ENCODE assay signal across 12 cellular contexts in genomic region chr1:63868220-63868897, GRCh38.
DNase-seq lines count a peak whose midpoint lies in the region; ATAC-seq, FAIRE-seq and TF ChIP-seq lines count a peak whose summit lies in the region.
"Had no signal": no experiment of that assay in that cellular context is flagged by ENCODE, and none has a peak within 500 bp of the region (broad histone marks: within the 10 kb centered on the region; RNA-seq: fewer than 3 reads in every experiment).

No MANE protein-coding gene starts in this region.

- H3K9me3 ChIP-seq in PC-9 (ENCODE audit: insufficient read depth, low read depth) (peaks cover 22% of the 10 kb centered on the region; the same call in 1 of the 2 replicates), small intestine (ENCODE audit: control insufficient read depth, low read depth) (no peaks in the 10 kb centered on the region)
- H3K9me3 ChIP-seq: thoracic aorta had no signal

- BruUV-seq in PC-9 (replicated peaks; lab: Mats Ljungman, UMichigan) = no TSS peak

- H3K36me3 ChIP-seq in PC-9 (ENCODE audit: low read depth) (0 out of 2 replicates have a peak, but pooled peaks cover 3% of the 10 kb centered on the region), small intestine (ENCODE audit: control insufficient read depth in 2 of 2, insufficient read depth in 2 of 2, low read length in 2 of 2) (no peaks in the 10 kb centered on the region)
- H3K36me3 ChIP-seq: thoracic aorta had no signal

- H3K4me3 Mint-ChIP-seq in activated naive CD4-positive, alpha-beta T cell treated with anti-CD3 and anti-CD28 coated beads for 36 hours = no peak overlapping the region
- H3K4me3 Mint-ChIP-seq in activated CD8-positive, alpha-beta T cell treated with anti-CD3 and anti-CD28 coated beads, Interleukin-2, amount 10 ng/mL, durations not matched to agents 7 days and 5 days = no peak overlapping the region
- H3K4me3 Mint-ChIP-seq: activated T-cell treated with anti-CD3 and anti-CD28 coated beads, Interleukin-2, amount 50 U/mL, for 4 hours had no signal

- H3K27me3 ChIP-seq in PC-9 (ENCODE audit: insufficient read depth, low read depth) = no peaks in the 10 kb centered on the region
- no peaks in the 10 kb centered on the region for H3K27me3 ChIP-seq in small intestine (ENCODE audit: control insufficient read depth in 2 of 2, insufficient read depth in 2 of 2, low read length in 2 of 2)

- TF ChIP-seq CTCF in PC-9 (conservative IDR thresholded peaks at IDR 0.05) = no peak
- TF ChIP-seq CTCF in fibroblast of pulmonary artery (IDR thresholded peaks at IDR 0.05; ENCODE audit: low read length, missing control alignments) = peak; percentile 8

- no peaks in the 10 kb centered on the region for H4K20me1 ChIP-seq in PC-9 (ENCODE audit: insufficient read depth)

- H3K4me3 ChIP-seq in PC-9 = peak overlapping the region; percentile 30; the same call in 1 of the 2 replicates
- H3K4me3 ChIP-seq in fibroblast of pulmonary artery (replicated peaks; ENCODE audit: low read depth, low read length) = no peak overlapping the region
- H3K4me3 ChIP-seq in small intestine (ENCODE audit: low read depth in 1 of 2, low read length in 2 of 2) = no peak overlapping the region
- H3K4me3 ChIP-seq: thoracic aorta had no signal

- no peak overlapping the region for H3K27ac Mint-ChIP-seq in activated naive CD4-positive, alpha-beta T cell treated with anti-CD3 and anti-CD28 coated beads for 36 hours
- no peak overlapping the region for H3K27ac Mint-ChIP-seq in activated CD8-positive, alpha-beta T cell treated with anti-CD3 and anti-CD28 coated beads, Interleukin-2, amount 10 ng/mL, durations not matched to agents 7 days and 5 days

- DNase-seq in activated naive CD4-positive, alpha-beta T cell treated with anti-CD3 and anti-CD28 coated beads for 36 hours = peak; percentile 13
- DNase-seq in activated naive CD4-positive, alpha-beta T cell (lab: John Stamatoyannopoulos, UW) = no peak
- DNase-seq in PC-9 = peak; percentile 64 to 98
- no peak for DNase-seq in fibroblast of pulmonary artery (ENCODE audit: low read depth)
- peak; percentile 51 for DNase-seq in small intestine
- no peak for DNase-seq in putamen (ENCODE audit: low spot score)
- no peak for DNase-seq in activated CD8-positive, alpha-beta T cell treated with anti-CD3 and anti-CD28 coated beads, Interleukin-2, amount 10 ng/mL, durations not matched to agents 7 days and 5 days
- DNase-seq in stimulated activated naive CD4-positive, alpha-beta T cell (lab: John Stamatoyannopoulos, UW) = no peak
- DNase-seq: activated T-cell treated with anti-CD3 and anti-CD28 coated beads, Interleukin-2, amount 50 U/mL, for 4 hours; cortex of kidney; NCI-H446 had no signal

- peaks cover 72% of the 10 kb centered on the region for H3K4me1 ChIP-seq in PC-9 (replicated peaks; ENCODE audit: insufficient read depth)
- no peaks in the 10 kb centered on the region for H3K4me1 ChIP-seq in small intestine (ENCODE audit: control insufficient read depth in 2 of 2, insufficient read depth in 1 of 2, low read depth in 1 of 2, low read length in 1 of 2)

- POLR2A ChIA-PET in PC-9 (lab: Charles Lee; ENCODE audit: unreplicated experiment) = interaction anchor here (0.5 to 0.6 kb wide), 3 partner anchors 10 to 63 kb away, joined by 3 to 4 read pairs (median 3); no protein-coding TSS in a partner anchor
- POLR2A ChIA-PET in activated CD8-positive, alpha-beta T cell treated with anti-CD3 and anti-CD28 coated beads, Interleukin-2, amount 10 ng/mL, durations not matched to agents 7 days and 5 days (lab: Charles Lee) = no interaction called here

- intact Hi-C loops in activated naive CD4-positive, alpha-beta T cell treated with anti-CD3 and anti-CD28 coated beads for 36 hours (cut with micrococcal nuclease) = no loop called here
- intact Hi-C loops in PC-9 (cut with micrococcal nuclease; ENCODE audit: unreplicated experiment) = loop anchor here (2.0 kb wide), 1 partner anchor 52 kb away; no protein-coding TSS in a partner anchor

- no peak for FAIRE-seq in small intestine (lab: Jason Lieb, UNC)

- peaks cover 2% of the 10 kb centered on the region for H3K27me3 Mint-ChIP-seq in activated naive CD4-positive, alpha-beta T cell treated with anti-CD3 and anti-CD28 coated beads for 36 hours (ENCODE audit: low read depth)
- peaks cover 3% of the 10 kb centered on the region for H3K27me3 Mint-ChIP-seq in activated CD8-positive, alpha-beta T cell treated with anti-CD3 and anti-CD28 coated beads, Interleukin-2, amount 10 ng/mL, durations not matched to agents 7 days and 5 days (ENCODE audit: low read depth)

- no peak overlapping the region for H2AFZ ChIP-seq in PC-9

- 35 to 63% (median 55%) methylated on average over 7 of the region's 7 CpGs for WGBS in small intestine, 3 donors

- peaks cover 82% of the 10 kb centered on the region for H3K79me2 ChIP-seq in PC-9 (ENCODE audit: low read depth)

- no peaks in the 10 kb centered on the region for H3K4me1 Mint-ChIP-seq in activated naive CD4-positive, alpha-beta T cell treated with anti-CD3 and anti-CD28 coated beads for 36 hours (ENCODE audit: low read depth)
- no peaks in the 10 kb centered on the region for H3K4me1 Mint-ChIP-seq in activated CD8-positive, alpha-beta T cell treated with anti-CD3 and anti-CD28 coated beads, Interleukin-2, amount 10 ng/mL, durations not matched to agents 7 days and 5 days (ENCODE audit: low read depth)

- CTCF ChIA-PET in activated naive CD4-positive, alpha-beta T cell treated with anti-CD3 and anti-CD28 coated beads for 36 hours (lab: Charles Lee) = no interaction called here
- CTCF ChIA-PET in PC-9 (lab: Charles Lee) = interaction anchor here (1.0 kb wide), 1 partner anchor 52 kb away, joined by 6 read pairs; no protein-coding TSS in a partner anchor
- CTCF ChIA-PET in activated CD8-positive, alpha-beta T cell treated with anti-CD3 and anti-CD28 coated beads, Interleukin-2, amount 10 ng/mL, durations not matched to agents 7 days and 5 days (lab: Charles Lee) = interaction anchor here (1.6 kb wide), 1 partner anchor 9 kb away, joined by 3 read pairs; no protein-coding TSS in a partner anchor

- H3K36me3 Mint-ChIP-seq in activated naive CD4-positive, alpha-beta T cell treated with anti-CD3 and anti-CD28 coated beads for 36 hours (ENCODE audit: low read depth) = no peaks in the 10 kb centered on the region
- H3K36me3 Mint-ChIP-seq in activated CD8-positive, alpha-beta T cell treated with anti-CD3 and anti-CD28 coated beads, Interleukin-2, amount 10 ng/mL, durations not matched to agents 7 days and 5 days (ENCODE audit: low read depth) = no peaks in the 10 kb centered on the region

- no peaks in the 10 kb centered on the region for H3K9me3 Mint-ChIP-seq in activated naive CD4-positive, alpha-beta T cell treated with anti-CD3 and anti-CD28 coated beads for 36 hours
- H3K9me3 Mint-ChIP-seq in activated CD8-positive, alpha-beta T cell treated with anti-CD3 and anti-CD28 coated beads, Interleukin-2, amount 10 ng/mL, durations not matched to agents 7 days and 5 days (ENCODE audit: insufficient read depth) = no peaks in the 10 kb centered on the region
- H3K9me3 Mint-ChIP-seq: activated T-cell treated with anti-CD3 and anti-CD28 coated beads, Interleukin-2, amount 50 U/mL, for 4 hours had no signal

- peaks cover 37% of the 10 kb centered on the region for H3F3A ChIP-seq in PC-9 (ENCODE audit: insufficient read depth, low read depth)

- H3K27ac ChIP-seq in PC-9 = peak overlapping the region; percentile 89
- no peak overlapping the region for H3K27ac ChIP-seq in small intestine (ENCODE audit: low read depth in 1 of 2, low read length in 1 of 2)
- H3K27ac ChIP-seq: thoracic aorta had no signal

- H3K4me2 ChIP-seq in PC-9 = peak overlapping the region; percentile 74

- ATAC-seq in activated CD8-positive, alpha-beta T cell treated with anti-CD3 and anti-CD28 coated beads, Interleukin-2, amount 10 ng/mL, durations not matched to agents 7 days and 5 days = no peak
- ATAC-seq: activated T-cell treated with anti-CD3 and anti-CD28 coated beads, Interleukin-2, amount 50 U/mL, for 4 hours had no signal

- H3K9me2 ChIP-seq in PC-9 (ENCODE audit: insufficient read depth) = no peaks in the 10 kb centered on the region

Comparison
In these comparisons a context has a peak if more than half of its experiments do, and no peak if none do; other contexts are left out.
1. DNase-seq: peak in activated naive CD4-positive, alpha-beta T cell treated with anti-CD3 and anti-CD28 coated beads for 36 hours (single experiment), PC-9 (2 of 2) and small intestine (single experiment); none in activated naive CD4-positive, alpha-beta T cell (0 of 4), fibroblast of pulmonary artery (single experiment), putamen (single experiment), activated CD8-positive, alpha-beta T cell treated with anti-CD3 and anti-CD28 coated beads, Interleukin-2, amount 10 ng/mL, durations not matched to agents 7 days and 5 days (single experiment) and stimulated activated naive CD4-positive, alpha-beta T cell (0 of 6).